ENCODE assay signal across 9 cellular contexts in genomic region chr2:14944562-14945346, GRCh38.
DNase-seq lines count a peak whose midpoint lies in the region; ATAC-seq and TF ChIP-seq lines count a peak whose summit lies in the region.
"Had no signal": no experiment of that assay in that cellular context is flagged by ENCODE, and none has a peak within 500 bp of the region (broad histone marks: within the 10 kb centered on the region; RNA-seq: fewer than 3 reads in every experiment).

No MANE protein-coding gene starts in this region.

- TF ChIP-seq CTCF in 22Rv1 (IDR thresholded peaks at IDR 0.05) (peak; percentile 66), VCaP (conservative IDR thresholded peaks at IDR 0.05) (peak; percentile 45), neural progenitor cell (IDR thresholded peaks at IDR 0.05) (peak; percentile 66)

- H3K27ac Mint-ChIP-seq in neural progenitor cell = no peak overlapping the region
- no peak overlapping the region for H3K27ac Mint-ChIP-seq in activated naive CD4-positive, alpha-beta T cell treated with anti-CD3 and anti-CD28 coated beads for 36 hours

- no peak overlapping the region for H3K4me2 ChIP-seq in neural progenitor cell

- H3K9ac ChIP-seq in neural progenitor cell = no peak overlapping the region

- H4K20me1 ChIP-seq in neural progenitor cell (ENCODE audit: low read depth) = no peaks in the 10 kb centered on the region

- no peaks in the 10 kb centered on the region for H3F3A ChIP-seq in neural progenitor cell (ENCODE audit: low read depth)

- no peaks in the 10 kb centered on the region for H3K4me1 ChIP-seq in neural progenitor cell
- H3K4me1 ChIP-seq: adrenal gland had no signal

- no peak overlapping the region for H3K4me3 ChIP-seq in neural progenitor cell
- H3K4me3 ChIP-seq: adrenal gland had no signal

- no peaks in the 10 kb centered on the region for H3K27me3 Mint-ChIP-seq in neural progenitor cell (ENCODE audit: insufficient read depth, low read depth)
- peaks cover 3% of the 10 kb centered on the region for H3K27me3 Mint-ChIP-seq in activated naive CD4-positive, alpha-beta T cell treated with anti-CD3 and anti-CD28 coated beads for 36 hours (ENCODE audit: low read depth)

- H3K36me3 ChIP-seq in neural progenitor cell = no peaks in the 10 kb centered on the region
- H3K36me3 ChIP-seq: adrenal gland had no signal

- peaks cover 4% of the 10 kb centered on the region for H3K36me3 Mint-ChIP-seq in neural progenitor cell
- no peaks in the 10 kb centered on the region for H3K36me3 Mint-ChIP-seq in activated naive CD4-positive, alpha-beta T cell treated with anti-CD3 and anti-CD28 coated beads for 36 hours (ENCODE audit: low read depth)

- peaks cover 15% of the 10 kb centered on the region for H3K9me3 Mint-ChIP-seq in neural progenitor cell
- H3K9me3 Mint-ChIP-seq in activated naive CD4-positive, alpha-beta T cell treated with anti-CD3 and anti-CD28 coated beads for 36 hours = peaks cover 8% of the 10 kb centered on the region

- H3K4me1 Mint-ChIP-seq in neural progenitor cell = peaks cover 5% of the 10 kb centered on the region
- no peaks in the 10 kb centered on the region for H3K4me1 Mint-ChIP-seq in activated naive CD4-positive, alpha-beta T cell treated with anti-CD3 and anti-CD28 coated beads for 36 hours (ENCODE audit: low read depth)

- DNase-seq in HuH-7 (ENCODE audit: low spot score) = peak; percentile 24
- peak; percentile 68 for DNase-seq in neural progenitor cell (ENCODE audit: low spot score)
- no peak for DNase-seq in T-helper 9 cell
- DNase-seq in head of caudate nucleus = no peak
- DNase-seq in activated naive CD4-positive, alpha-beta T cell treated with anti-CD3 and anti-CD28 coated beads for 36 hours = no peak

- intact Hi-C loops in head of caudate nucleus (cut with DNase I) = no loop called here
- intact Hi-C loops in activated naive CD4-positive, alpha-beta T cell treated with anti-CD3 and anti-CD28 coated beads for 36 hours (cut with micrococcal nuclease) = no loop called here

- ATAC-seq in GM19025 (IDR thresholded peaks at IDR 0.05; ENCODE audit: low read depth, unreplicated experiment) = peak; percentile 89

- H2AFZ ChIP-seq in neural progenitor cell (replicated peaks) = no peak overlapping the region

- CTCF ChIA-PET in activated naive CD4-positive, alpha-beta T cell treated with anti-CD3 and anti-CD28 coated beads for 36 hours (lab: Charles Lee) = interaction anchor here (0.7 kb wide), 1 partner anchor 221 kb away, joined by 3 read pairs; no protein-coding TSS in a partner anchor

- no peaks in the 10 kb centered on the region for H3K79me2 ChIP-seq in neural progenitor cell (ENCODE audit: low read depth)

- no peaks in the 10 kb centered on the region for H3K9me3 ChIP-seq in neural progenitor cell (ENCODE audit: low read depth)
- H3K9me3 ChIP-seq: adrenal gland had no signal

- no peak overlapping the region for H3K27ac ChIP-seq in 22Rv1
- H3K27ac ChIP-seq in VCaP = no peak overlapping the region
- H3K27ac ChIP-seq in neural progenitor cell = no peak overlapping the region
- H3K27ac ChIP-seq: adrenal gland had no signal

- no peak overlapping the region for H3K4me3 Mint-ChIP-seq in neural progenitor cell
- no peak overlapping the region for H3K4me3 Mint-ChIP-seq in activated naive CD4-positive, alpha-beta T cell treated with anti-CD3 and anti-CD28 coated beads for 36 hours

- H3K27me3 ChIP-seq in neural progenitor cell = no peaks in the 10 kb centered on the region
- H3K27me3 ChIP-seq: adrenal gland had no signal

Comparison
In these comparisons a context has a peak if more than half of its experiments do, and no peak if none do; other contexts are left out.
1. DNase-seq: peak in HuH-7 (single experiment) and neural progenitor cell (single experiment); none in T-helper 9 cell (single experiment), head of caudate nucleus (0 of 42) and activated naive CD4-positive, alpha-beta T cell treated with anti-CD3 and anti-CD28 coated beads for 36 hours (single experiment).
2. Peak in every context shown above with its lines, with median percentiles within 50 percentile points of each other: CTCF ChIP-seq.